In genomic region chr1:91604632-91605031, GRCh38 we compare ENCODE assay signal across 1 cellular context.
TF ChIP-seq lines count a peak whose summit lies in the region.

No MANE protein-coding gene starts in this region.

TF ChIP-seq in HCT116, 20 proteins besides CTCF, POLR2A, EP300 and RAD21 (continued from another document):
- TF ChIP-seq REST (IDR thresholded peaks at IDR 0.05; ENCODE audit: low read depth) = no peak
- TF ChIP-seq POLR2AphosphoS5 (IDR thresholded peaks at IDR 0.05; ENCODE audit: low read depth, low read length) = no peak
- no peak for TF ChIP-seq TCF7L2 (IDR thresholded peaks at IDR 0.05; ENCODE audit: borderline replicate concordance, extremely low read depth, insufficient read depth, insufficient read length)
- no peak for TF ChIP-seq EGR1 (IDR thresholded peaks at IDR 0.05; ENCODE audit: low read depth)
- no peak for TF ChIP-seq CBX3 (IDR thresholded peaks at IDR 0.05; ENCODE audit: low read depth)
- no peak for TF ChIP-seq SIN3A (IDR thresholded peaks at IDR 0.05; ENCODE audit: low read depth)
- no peak for TF ChIP-seq JUND (IDR thresholded peaks at IDR 0.05)
- TF ChIP-seq MAX (IDR thresholded peaks at IDR 0.05) = no peak
- TF ChIP-seq YY1 (IDR thresholded peaks at IDR 0.05; ENCODE audit: extremely low read depth, insufficient replicate concordance, low read depth, low read length) = no peak
- TF ChIP-seq SP1 (IDR thresholded peaks at IDR 0.05; ENCODE audit: low read depth) = no peak
- TF ChIP-seq FOSL1 (IDR thresholded peaks at IDR 0.05; ENCODE audit: low read depth) = no peak
- TF ChIP-seq ZFX (IDR thresholded peaks at IDR 0.05) = no peak
